Comparison of ENCODE assay signal across 1 cellular context in the genomic region with DNA sequence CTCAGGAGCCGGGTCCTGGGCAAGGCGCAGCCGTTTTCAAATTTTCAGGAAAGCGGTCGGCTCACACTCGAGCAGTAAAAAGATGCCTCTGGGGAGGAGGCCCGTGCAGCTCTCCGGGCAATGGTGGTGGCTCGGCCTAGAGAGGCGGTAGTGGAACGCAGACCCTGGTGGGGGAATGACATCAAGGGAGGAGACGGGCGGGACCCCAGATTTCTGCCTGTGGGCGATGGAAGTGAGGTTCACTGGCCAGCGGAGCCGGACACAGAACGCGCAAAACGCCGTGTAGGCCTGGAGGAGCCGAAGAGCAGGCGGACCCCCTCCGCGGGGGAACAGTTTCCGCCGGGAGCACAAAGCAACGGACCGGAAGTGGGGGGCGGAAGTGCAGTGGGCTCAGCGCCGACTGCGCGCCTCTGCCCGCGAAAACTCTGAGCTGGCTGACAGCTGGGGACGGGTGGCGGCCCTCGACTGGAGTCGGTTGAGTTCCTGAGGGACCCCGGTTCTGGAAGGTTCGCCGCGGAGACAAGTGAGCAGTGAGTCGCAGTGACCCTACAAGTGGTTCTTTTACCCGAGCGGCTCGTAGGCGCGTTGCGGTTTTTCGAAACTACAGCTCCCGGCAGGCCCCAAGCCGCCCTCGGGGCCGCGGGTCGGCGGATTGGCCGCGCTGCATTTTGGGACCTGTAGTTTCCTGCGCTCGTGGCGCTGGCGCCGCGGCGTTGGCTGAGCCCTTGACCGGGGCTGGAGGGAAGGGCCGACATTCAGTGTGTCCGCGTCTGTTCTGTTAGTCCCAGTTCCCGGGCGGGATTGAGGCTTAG.
TF ChIP-seq lines count a peak whose summit lies in the region.

A gene with protein sequence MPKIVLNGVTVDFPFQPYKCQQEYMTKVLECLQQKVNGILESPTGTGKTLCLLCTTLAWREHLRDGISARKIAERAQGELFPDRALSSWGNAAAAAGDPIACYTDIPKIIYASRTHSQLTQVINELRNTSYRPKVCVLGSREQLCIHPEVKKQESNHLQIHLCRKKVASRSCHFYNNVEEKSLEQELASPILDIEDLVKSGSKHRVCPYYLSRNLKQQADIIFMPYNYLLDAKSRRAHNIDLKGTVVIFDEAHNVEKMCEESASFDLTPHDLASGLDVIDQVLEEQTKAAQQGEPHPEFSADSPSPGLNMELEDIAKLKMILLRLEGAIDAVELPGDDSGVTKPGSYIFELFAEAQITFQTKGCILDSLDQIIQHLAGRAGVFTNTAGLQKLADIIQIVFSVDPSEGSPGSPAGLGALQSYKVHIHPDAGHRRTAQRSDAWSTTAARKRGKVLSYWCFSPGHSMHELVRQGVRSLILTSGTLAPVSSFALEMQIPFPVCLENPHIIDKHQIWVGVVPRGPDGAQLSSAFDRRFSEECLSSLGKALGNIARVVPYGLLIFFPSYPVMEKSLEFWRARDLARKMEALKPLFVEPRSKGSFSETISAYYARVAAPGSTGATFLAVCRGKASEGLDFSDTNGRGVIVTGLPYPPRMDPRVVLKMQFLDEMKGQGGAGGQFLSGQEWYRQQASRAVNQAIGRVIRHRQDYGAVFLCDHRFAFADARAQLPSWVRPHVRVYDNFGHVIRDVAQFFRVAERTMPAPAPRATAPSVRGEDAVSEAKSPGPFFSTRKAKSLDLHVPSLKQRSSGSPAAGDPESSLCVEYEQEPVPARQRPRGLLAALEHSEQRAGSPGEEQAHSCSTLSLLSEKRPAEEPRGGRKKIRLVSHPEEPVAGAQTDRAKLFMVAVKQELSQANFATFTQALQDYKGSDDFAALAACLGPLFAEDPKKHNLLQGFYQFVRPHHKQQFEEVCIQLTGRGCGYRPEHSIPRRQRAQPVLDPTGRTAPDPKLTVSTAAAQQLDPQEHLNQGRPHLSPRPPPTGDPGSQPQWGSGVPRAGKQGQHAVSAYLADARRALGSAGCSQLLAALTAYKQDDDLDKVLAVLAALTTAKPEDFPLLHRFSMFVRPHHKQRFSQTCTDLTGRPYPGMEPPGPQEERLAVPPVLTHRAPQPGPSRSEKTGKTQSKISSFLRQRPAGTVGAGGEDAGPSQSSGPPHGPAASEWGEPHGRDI (N-terminal part only) (plus strand): TSS at position 376 of the 812 bp plus-strand sequence. CDS start 1,091 bp downstream, outside the sequence.

TF ChIP-seq in HepG2, 621 proteins besides CTCF, POLR2A, EP300 and RAD21 (continued from another document and continues in another):
- TF ChIP-seq, protein P1, sequence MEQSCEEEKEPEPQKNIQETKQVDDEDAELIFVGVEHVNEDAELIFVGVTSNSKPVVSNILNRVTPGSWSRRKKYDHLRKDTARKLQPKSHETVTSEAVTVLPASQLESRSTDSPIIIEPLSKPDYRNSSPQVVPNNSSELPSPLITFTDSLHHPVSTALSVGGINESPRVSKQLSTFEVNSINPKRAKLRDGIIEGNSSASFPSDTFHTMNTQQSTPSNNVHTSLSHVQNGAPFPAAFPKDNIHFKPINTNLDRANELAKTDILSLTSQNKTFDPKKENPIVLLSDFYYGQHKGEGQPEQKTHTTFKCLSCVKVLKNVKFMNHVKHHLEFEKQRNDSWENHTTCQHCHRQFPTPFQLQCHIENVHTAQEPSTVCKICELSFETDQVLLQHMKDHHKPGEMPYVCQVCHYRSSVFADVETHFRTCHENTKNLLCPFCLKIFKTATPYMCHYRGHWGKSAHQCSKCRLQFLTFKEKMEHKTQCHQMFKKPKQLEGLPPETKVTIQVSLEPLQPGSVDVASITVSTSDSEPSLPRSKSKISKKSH (CRISPR knock-in tag; IDR thresholded peaks at IDR 0.05; ENCODE audit: borderline replicate concordance) = peak; percentile 87; the same call in 1 of the 2 replicates
- no peak for TF ChIP-seq SMARCE1 (IDR thresholded peaks at IDR 0.05; ENCODE audit: borderline replicate concordance)
- peak; percentile 90; the same call in 1 of the 2 replicates for TF ChIP-seq KDM4B (CRISPR knock-in tag; IDR thresholded peaks at IDR 0.05)
- TF ChIP-seq HDAC2 (CRISPR knock-in tag; IDR thresholded peaks at IDR 0.05) = peak; percentile 95
- peak; percentile 94 for TF ChIP-seq RBFOX2 (IDR thresholded peaks at IDR 0.05; ENCODE audit: low read depth, low read length)
- no peak for TF ChIP-seq ATRX (CRISPR knock-in tag; IDR thresholded peaks at IDR 0.05; ENCODE audit: borderline replicate concordance)
- TF ChIP-seq RFX5 (IDR thresholded peaks at IDR 0.05; ENCODE audit: low read depth, low read length) = peak; percentile 36; the same call in 1 of the 2 replicates
- peak in 1 of 2 experiments; percentile 51; a peak in 2 of 4 replicates for TF ChIP-seq NR2F1 (CRISPR knock-in tag; IDR thresholded peaks at IDR 0.05)
- TF ChIP-seq, protein P2, sequence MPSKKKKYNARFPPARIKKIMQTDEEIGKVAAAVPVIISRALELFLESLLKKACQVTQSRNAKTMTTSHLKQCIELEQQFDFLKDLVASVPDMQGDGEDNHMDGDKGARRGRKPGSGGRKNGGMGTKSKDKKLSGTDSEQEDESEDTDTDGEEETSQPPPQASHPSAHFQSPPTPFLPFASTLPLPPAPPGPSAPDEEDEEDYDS (CRISPR knock-in tag; IDR thresholded peaks at IDR 0.05) = peak; percentile 59
- peak; percentile 79 for TF ChIP-seq RBM22 (optimal IDR thresholded peaks at IDR 0.05; ENCODE audit: low read length)
- peak; percentile 98 for TF ChIP-seq HOXA5 (CRISPR knock-in tag; IDR thresholded peaks at IDR 0.05)
- TF ChIP-seq, protein P3, sequence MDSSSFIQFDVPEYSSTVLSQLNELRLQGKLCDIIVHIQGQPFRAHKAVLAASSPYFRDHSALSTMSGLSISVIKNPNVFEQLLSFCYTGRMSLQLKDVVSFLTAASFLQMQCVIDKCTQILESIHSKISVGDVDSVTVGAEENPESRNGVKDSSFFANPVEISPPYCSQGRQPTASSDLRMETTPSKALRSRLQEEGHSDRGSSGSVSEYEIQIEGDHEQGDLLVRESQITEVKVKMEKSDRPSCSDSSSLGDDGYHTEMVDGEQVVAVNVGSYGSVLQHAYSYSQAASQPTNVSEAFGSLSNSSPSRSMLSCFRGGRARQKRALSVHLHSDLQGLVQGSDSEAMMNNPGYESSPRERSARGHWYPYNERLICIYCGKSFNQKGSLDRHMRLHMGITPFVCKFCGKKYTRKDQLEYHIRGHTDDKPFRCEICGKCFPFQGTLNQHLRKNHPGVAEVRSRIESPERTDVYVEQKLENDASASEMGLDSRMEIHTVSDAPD (CRISPR knock-in tag; IDR thresholded peaks at IDR 0.05) = peak; percentile 94
- TF ChIP-seq ATM (IDR thresholded peaks at IDR 0.05; ENCODE audit: borderline replicate concordance) = no peak
- TF ChIP-seq, protein P4, sequence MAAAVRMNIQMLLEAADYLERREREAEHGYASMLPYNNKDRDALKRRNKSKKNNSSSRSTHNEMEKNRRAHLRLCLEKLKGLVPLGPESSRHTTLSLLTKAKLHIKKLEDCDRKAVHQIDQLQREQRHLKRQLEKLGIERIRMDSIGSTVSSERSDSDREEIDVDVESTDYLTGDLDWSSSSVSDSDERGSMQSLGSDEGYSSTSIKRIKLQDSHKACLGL (CRISPR knock-in tag; IDR thresholded peaks at IDR 0.05) = peak; percentile 94
- TF ChIP-seq ZIK1 (CRISPR knock-in tag; IDR thresholded peaks at IDR 0.05; ENCODE audit: borderline replicate concordance, low read depth) = 0 out of 2 replicates have a peak, but pooled peaks have one; percentile 30
- TF ChIP-seq, protein P5, sequence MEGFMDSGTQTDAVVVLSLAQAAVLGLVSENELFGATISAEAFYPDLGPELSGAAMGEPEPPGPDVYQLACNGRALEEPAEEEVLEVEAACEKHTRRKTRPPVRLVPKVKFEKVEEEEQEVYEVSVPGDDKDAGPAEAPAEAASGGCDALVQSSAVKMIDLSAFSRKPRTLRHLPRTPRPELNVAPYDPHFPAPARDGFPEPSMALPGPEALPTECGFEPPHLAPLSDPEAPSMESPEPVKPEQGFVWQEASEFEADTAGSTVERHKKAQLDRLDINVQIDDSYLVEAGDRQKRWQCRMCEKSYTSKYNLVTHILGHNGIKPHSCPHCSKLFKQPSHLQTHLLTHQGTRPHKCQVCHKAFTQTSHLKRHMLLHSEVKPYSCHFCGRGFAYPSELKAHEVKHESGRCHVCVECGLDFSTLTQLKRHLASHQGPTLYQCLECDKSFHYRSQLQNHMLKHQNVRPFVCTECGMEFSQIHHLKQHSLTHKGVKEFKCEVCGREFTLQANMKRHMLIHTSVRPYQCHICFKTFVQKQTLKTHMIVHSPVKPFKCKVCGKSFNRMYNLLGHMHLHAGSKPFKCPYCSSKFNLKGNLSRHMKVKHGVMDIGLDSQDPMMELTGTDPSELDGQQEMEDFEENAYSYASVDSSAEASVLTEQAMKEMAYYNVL (CRISPR knock-in tag; IDR thresholded peaks at IDR 0.05; ENCODE audit: borderline replicate concordance) = peak; percentile 45; the same call in 1 of the 2 replicates
- peak; percentile 96 for TF ChIP-seq ZNF670 (CRISPR knock-in tag; IDR thresholded peaks at IDR 0.05; ENCODE audit: borderline replicate concordance)
- no peak for TF ChIP-seq ZFP36 (IDR thresholded peaks at IDR 0.05; ENCODE audit: borderline replicate concordance, low read depth, low read length, partially characterized antibody)
- TF ChIP-seq, protein P6, sequence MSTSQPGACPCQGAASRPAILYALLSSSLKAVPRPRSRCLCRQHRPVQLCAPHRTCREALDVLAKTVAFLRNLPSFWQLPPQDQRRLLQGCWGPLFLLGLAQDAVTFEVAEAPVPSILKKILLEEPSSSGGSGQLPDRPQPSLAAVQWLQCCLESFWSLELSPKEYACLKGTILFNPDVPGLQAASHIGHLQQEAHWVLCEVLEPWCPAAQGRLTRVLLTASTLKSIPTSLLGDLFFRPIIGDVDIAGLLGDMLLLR (CRISPR knock-in tag; IDR thresholded peaks at IDR 0.05) = peak; percentile 74; the same call in 1 of the 2 replicates
- TF ChIP-seq, protein P7, sequence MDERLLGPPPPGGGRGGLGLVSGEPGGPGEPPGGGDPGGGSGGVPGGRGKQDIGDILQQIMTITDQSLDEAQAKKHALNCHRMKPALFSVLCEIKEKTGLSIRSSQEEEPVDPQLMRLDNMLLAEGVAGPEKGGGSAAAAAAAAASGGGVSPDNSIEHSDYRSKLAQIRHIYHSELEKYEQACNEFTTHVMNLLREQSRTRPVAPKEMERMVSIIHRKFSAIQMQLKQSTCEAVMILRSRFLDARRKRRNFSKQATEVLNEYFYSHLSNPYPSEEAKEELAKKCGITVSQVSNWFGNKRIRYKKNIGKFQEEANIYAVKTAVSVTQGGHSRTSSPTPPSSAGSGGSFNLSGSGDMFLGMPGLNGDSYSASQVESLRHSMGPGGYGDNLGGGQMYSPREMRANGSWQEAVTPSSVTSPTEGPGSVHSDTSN (CRISPR knock-in tag; IDR thresholded peaks at IDR 0.05) = no peak
- TF ChIP-seq, protein P8, sequence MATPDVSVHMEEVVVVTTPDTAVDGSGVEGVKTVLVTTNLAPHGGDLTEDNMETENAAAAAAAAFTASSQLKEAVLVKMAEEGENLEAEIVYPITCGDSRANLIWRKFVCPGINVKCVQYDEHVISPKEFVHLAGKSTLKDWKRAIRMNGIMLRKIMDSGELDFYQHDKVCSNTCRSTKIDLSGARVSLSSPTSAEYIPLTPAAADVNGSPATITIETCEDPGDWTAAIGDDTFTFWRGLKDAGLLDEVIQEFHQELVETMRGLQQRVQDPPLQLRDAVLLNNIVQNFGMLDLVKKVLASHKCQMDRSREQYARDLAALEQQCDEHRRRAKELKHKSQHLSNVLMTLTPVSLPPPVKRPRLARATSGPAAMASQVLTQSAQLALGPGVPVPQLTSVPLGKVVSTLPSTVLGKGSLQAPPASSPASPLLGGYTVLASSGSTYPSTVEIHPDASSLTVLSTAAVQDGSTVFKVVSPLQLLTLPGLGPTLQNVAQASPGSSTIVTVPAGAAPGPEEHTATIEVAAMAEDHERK (CRISPR knock-in tag; IDR thresholded peaks at IDR 0.05; ENCODE audit: low read depth) = peak; percentile 64; the same call in 1 of the 2 replicates
- TF ChIP-seq, protein P9, sequence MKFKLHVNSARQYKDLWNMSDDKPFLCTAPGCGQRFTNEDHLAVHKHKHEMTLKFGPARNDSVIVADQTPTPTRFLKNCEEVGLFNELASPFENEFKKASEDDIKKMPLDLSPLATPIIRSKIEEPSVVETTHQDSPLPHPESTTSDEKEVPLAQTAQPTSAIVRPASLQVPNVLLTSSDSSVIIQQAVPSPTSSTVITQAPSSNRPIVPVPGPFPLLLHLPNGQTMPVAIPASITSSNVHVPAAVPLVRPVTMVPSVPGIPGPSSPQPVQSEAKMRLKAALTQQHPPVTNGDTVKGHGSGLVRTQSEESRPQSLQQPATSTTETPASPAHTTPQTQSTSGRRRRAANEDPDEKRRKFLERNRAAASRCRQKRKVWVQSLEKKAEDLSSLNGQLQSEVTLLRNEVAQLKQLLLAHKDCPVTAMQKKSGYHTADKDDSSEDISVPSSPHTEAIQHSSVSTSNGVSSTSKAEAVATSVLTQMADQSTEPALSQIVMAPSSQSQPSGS (CRISPR knock-in tag; IDR thresholded peaks at IDR 0.05) = peak; percentile 92
